ENCODE assay signal across 2 cellular contexts in genomic region chr10:132425029-132425758, GRCh38.
TF ChIP-seq lines count a peak whose summit lies in the region.

No MANE protein-coding gene starts in this region.

TF ChIP-seq in A549, 52 proteins besides CTCF, POLR2A, EP300 and RAD21 (continued from another document):
- TF ChIP-seq, protein P1, sequence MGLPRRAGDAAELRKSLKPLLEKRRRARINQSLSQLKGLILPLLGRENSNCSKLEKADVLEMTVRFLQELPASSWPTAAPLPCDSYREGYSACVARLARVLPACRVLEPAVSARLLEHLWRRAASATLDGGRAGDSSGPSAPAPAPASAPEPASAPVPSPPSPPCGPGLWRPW (IDR thresholded peaks at IDR 0.05) = no peak
- no peak for TF ChIP-seq ZSCAN20 (CRISPR knock-in tag; IDR thresholded peaks at IDR 0.05)
- no peak for TF ChIP-seq HOXB13 (CRISPR knock-in tag; IDR thresholded peaks at IDR 0.05; ENCODE audit: low read depth)
- no peak for TF ChIP-seq CBX8 (IDR thresholded peaks at IDR 0.05)
- TF ChIP-seq ZC3H11A (IDR thresholded peaks at IDR 0.05) = no peak
- no peak for TF ChIP-seq BHLHE40 (IDR thresholded peaks at IDR 0.05; ENCODE audit: low read depth, low read length)
- TF ChIP-seq KDM5A (IDR thresholded peaks at IDR 0.05) = no peak
- TF ChIP-seq HOXA7 (CRISPR knock-in tag; IDR thresholded peaks at IDR 0.05) = no peak
- TF ChIP-seq ZNF302 (CRISPR knock-in tag; IDR thresholded peaks at IDR 0.05) = no peak
- TF ChIP-seq TP53 (CRISPR knock-in tag; IDR thresholded peaks at IDR 0.05) = no peak
- no peak for TF ChIP-seq RNF2 (IDR thresholded peaks at IDR 0.05; ENCODE audit: borderline replicate concordance, low read depth)
- no peak for TF ChIP-seq BCL3 (IDR thresholded peaks at IDR 0.05)
- TF ChIP-seq NPAS2 (CRISPR knock-in tag; IDR thresholded peaks at IDR 0.05; ENCODE audit: borderline replicate concordance) = no peak
- TF ChIP-seq, protein P2, sequence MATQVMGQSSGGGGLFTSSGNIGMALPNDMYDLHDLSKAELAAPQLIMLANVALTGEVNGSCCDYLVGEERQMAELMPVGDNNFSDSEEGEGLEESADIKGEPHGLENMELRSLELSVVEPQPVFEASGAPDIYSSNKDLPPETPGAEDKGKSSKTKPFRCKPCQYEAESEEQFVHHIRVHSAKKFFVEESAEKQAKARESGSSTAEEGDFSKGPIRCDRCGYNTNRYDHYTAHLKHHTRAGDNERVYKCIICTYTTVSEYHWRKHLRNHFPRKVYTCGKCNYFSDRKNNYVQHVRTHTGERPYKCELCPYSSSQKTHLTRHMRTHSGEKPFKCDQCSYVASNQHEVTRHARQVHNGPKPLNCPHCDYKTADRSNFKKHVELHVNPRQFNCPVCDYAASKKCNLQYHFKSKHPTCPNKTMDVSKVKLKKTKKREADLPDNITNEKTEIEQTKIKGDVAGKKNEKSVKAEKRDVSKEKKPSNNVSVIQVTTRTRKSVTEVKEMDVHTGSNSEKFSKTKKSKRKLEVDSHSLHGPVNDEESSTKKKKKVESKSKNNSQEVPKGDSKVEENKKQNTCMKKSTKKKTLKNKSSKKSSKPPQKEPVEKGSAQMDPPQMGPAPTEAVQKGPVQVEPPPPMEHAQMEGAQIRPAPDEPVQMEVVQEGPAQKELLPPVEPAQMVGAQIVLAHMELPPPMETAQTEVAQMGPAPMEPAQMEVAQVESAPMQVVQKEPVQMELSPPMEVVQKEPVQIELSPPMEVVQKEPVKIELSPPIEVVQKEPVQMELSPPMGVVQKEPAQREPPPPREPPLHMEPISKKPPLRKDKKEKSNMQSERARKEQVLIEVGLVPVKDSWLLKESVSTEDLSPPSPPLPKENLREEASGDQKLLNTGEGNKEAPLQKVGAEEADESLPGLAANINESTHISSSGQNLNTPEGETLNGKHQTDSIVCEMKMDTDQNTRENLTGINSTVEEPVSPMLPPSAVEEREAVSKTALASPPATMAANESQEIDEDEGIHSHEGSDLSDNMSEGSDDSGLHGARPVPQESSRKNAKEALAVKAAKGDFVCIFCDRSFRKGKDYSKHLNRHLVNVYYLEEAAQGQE (IDR thresholded peaks at IDR 0.05) = no peak
- no peak for TF ChIP-seq MYC (IDR thresholded peaks at IDR 0.05; ENCODE audit: borderline replicate concordance, low read length)
- no peak for TF ChIP-seq SREBF2 (IDR thresholded peaks at IDR 0.05)

TF ChIP-seq in IMR-90, 13 proteins besides CTCF, POLR2A, EP300 and RAD21 (continued from another document):
- TF ChIP-seq FOS (IDR thresholded peaks at IDR 0.05; ENCODE audit: low read depth, low read length) (no peak), SMC3 (IDR thresholded peaks at IDR 0.05; ENCODE audit: low read depth, low read length) (no peak), USF2 (IDR thresholded peaks at IDR 0.05; ENCODE audit: low read depth, low read length) (no peak), CEBPB (IDR thresholded peaks at IDR 0.05; ENCODE audit: low read depth, low read length) (no peak), NFE2L2 (IDR thresholded peaks at IDR 0.05; ENCODE audit: low read depth, low read length) (no peak), MAZ (IDR thresholded peaks at IDR 0.05; ENCODE audit: borderline replicate concordance, low read depth, low read length) (no peak), MAFK (IDR thresholded peaks at IDR 0.05; ENCODE audit: low read depth, low read length) (no peak)
